ENCODE assay signal across 23 cellular contexts in the genomic region with DNA sequence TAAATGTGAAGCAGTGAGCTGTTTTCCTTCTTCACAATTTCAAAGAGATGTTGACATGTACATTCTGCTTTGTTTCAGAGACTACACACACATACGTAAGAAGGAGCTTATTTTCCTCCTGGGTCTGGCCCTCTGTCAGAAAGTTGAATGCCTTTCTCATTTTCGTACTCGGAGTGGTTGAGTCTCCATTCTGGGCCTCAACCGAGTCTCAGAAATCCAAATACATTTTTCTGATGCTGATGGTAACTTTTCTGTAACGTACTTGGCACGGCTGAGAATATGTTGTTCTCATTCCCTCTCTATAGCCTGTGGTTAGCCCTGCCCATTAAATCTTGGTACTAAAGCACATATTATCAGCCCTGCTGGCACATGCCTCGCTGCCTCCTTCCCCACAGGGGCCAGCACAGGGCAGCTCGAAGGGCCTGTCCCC. TPM values are rescaled to one million over a fixed set of nuclear protein-coding genes. Genes with fewer than 3 reads are reported as not detected.
DNase-seq lines count a peak whose midpoint lies in the region; ATAC-seq and TF ChIP-seq lines count a peak whose summit lies in the region.
"Had no signal": no experiment of that assay in that cellular context is flagged by ENCODE, and none has a peak within 500 bp of the region (broad histone marks: within the 10 kb centered on the region; RNA-seq: fewer than 3 reads in every experiment).

No MANE protein-coding gene starts in this region.

- H3K36me3 Mint-ChIP-seq in progenitor cell of endocrine pancreas (ENCODE audit: insufficient read depth), result peaks cover 3% of the 10 kb centered on the region

- peak overlapping the region; percentile 68 for H3K27ac Mint-ChIP-seq in progenitor cell of endocrine pancreas
- H3K27ac Mint-ChIP-seq: activated T-helper 2 cell treated with anti-CD3 and anti-CD28 coated beads, Interferon-gamma antibody, Interleukin-2, Interleukin-4, amounts not matched to agents 10 μg/mL and 5 μg/mL and 100 μg/mL, durations not matched to agents 14 hours and 24 hours and 36 hours had no signal

- no peaks in the 10 kb centered on the region for H3K9me3 Mint-ChIP-seq in progenitor cell of endocrine pancreas (ENCODE audit: low read depth)
- H3K9me3 Mint-ChIP-seq: activated T-helper 2 cell treated with anti-CD3 and anti-CD28 coated beads, Interferon-gamma antibody, Interleukin-2, Interleukin-4, amounts not matched to agents 10 μg/mL and 5 μg/mL and 100 μg/mL, durations not matched to agents 14 hours and 24 hours and 36 hours had no signal

- WGBS in adrenal gland, 4 donors, result 78 to 91% (median 85%) methylated on average over 8 of the region's 8 CpGs

- no peak for TF ChIP-seq POLR2A in adrenal gland (IDR thresholded peaks at IDR 0.05)

- no peaks in the 10 kb centered on the region for H3K27me3 ChIP-seq in adrenal gland
- H3K27me3 ChIP-seq: BLaER1, SJCRH30, suprapubic skin had no signal

- H3K4me3 ChIP-seq in adrenal gland, result no peak overlapping the region
- H3K4me3 ChIP-seq: BLaER1, mucosa of descending colon, SJCRH30, suprapubic skin had no signal

- intact Hi-C loops in Right ventricle myocardium inferior (cut with DNase I) (no loop called here), cardiac septum (cut with DNase I) (no loop called here), left ventricle myocardium superior (cut with micrococcal nuclease) (no loop called here), adrenal gland (cut with DNase I) (no loop called here)

- H3K27ac ChIP-seq in adrenal gland, result no peak overlapping the region
- H3K27ac ChIP-seq: BLaER1, epithelial cell of prostate, HL-60, SJCRH30, suprapubic skin had no signal

- H3K36me3 ChIP-seq in adrenal gland (replicated peaks in 1 of 2), result no peaks in the 10 kb centered on the region
- H3K36me3 ChIP-seq: BLaER1, SJCRH30, suprapubic skin had no signal

- peaks cover 0 to 8% of the 10 kb centered on the region in 2 donors for H3K4me1 ChIP-seq in adrenal gland (replicated peaks in 1 of 2)
- H3K4me1 ChIP-seq: BLaER1, SJCRH30 had no signal

- no peak overlapping the region for H3K4me3 Mint-ChIP-seq in progenitor cell of endocrine pancreas (ENCODE audit: low read depth)

- ATAC-seq in Right ventricle myocardium inferior (peak; percentile 16), left ventricle myocardium superior (peak; percentile 47)
- ATAC-seq: mucosa of descending colon had no signal

- peaks cover 12% of the 10 kb centered on the region for H3K4me1 Mint-ChIP-seq in progenitor cell of endocrine pancreas (ENCODE audit: low read depth)

- no peak for DNase-seq in Right ventricle myocardium inferior (ENCODE audit: missing footprints)
- DNase-seq in cardiac septum (ENCODE audit: low spot score), result no peak
- DNase-seq in left ventricle myocardium superior, result no peak
- DNase-seq in progenitor cell of endocrine pancreas (ENCODE audit: low spot score, unreplicated experiment), result no peak
- DNase-seq in SKM-1 (lab: John Stamatoyannopoulos, UW; ENCODE audit: unreplicated experiment), result no peak
- no peak for DNase-seq in adrenal gland
- DNase-seq in stimulated activated naive CD4-positive, alpha-beta T cell (lab: John Stamatoyannopoulos, UW), result no peak
- DNase-seq in NCI-H2107 treated with DMSO at 0.1 percent for 48 hours (lab: John Stamatoyannopoulos, UW; ENCODE audit: unreplicated experiment), result no peak
- DNase-seq: 8988T; activated CD4-positive, alpha-beta T cell treated with anti-CD3 and anti-CD28 coated beads for 1 hour; KBM-7; mucosa of descending colon; NCI-H2081; nucleus accumbens; stimulated activated CD4-positive, alpha-beta T cell treated with anti-CD3 and anti-CD28 coated beads, Interleukin-4, amount 100 ng/mL, for 1 hour had no signal

- no peaks in the 10 kb centered on the region for H3K27me3 Mint-ChIP-seq in progenitor cell of endocrine pancreas

- TF ChIP-seq CTCF in progenitor cell of endocrine pancreas (IDR thresholded peaks at IDR 0.05; ENCODE audit: unreplicated experiment) (no peak), adrenal gland (IDR thresholded peaks at IDR 0.05) (no peak)

- no peaks in the 10 kb centered on the region for H3K9me3 ChIP-seq in adrenal gland (replicated peaks in 1 of 3)
- H3K9me3 ChIP-seq: BLaER1, mucosa of descending colon, SJCRH30, suprapubic skin had no signal

RNA-seq across cellular contexts. Expression of gene PARVA, which starts 25.3 kb away (rescaled TPM):
- total RNA-seq in Right ventricle myocardium inferior (65.3 TPM), cardiac septum (70.5 TPM), left ventricle myocardium superior (56.4 TPM), progenitor cell of endocrine pancreas (49.3 and 50.2 TPM in 2 replicates), adrenal gland (10 to 100 TPM; 23.3 to 58.9 (median 40.9) TPM)
- polyA plus RNA-seq in adrenal gland, result 10 to 100 TPM; 13.0 to 33.4 (median 16.9) TPM
- total RNA-seq: activated T-helper 2 cell treated with anti-CD3 and anti-CD28 coated beads, Interferon-gamma antibody, Interleukin-2, Interleukin-4, amounts not matched to agents 10 μg/mL and 5 μg/mL and 100 μg/mL, durations not matched to agents 14 hours and 24 hours and 36 hours; OCI-LY7; T-helper 2 cell treated with Interferon-gamma antibody and Interleukin-4, amounts not matched to agents 100 ng/mL and 5 ng/mL, for 36 hours had no signal
